9 cellular contexts compared by ENCODE assay signal in genomic region chr10:418894-419293, GRCh38.
"Had no signal": no experiment of that assay in that cellular context is flagged by ENCODE, and none has a peak within 500 bp of the region (broad histone marks: within the 10 kb centered on the region; RNA-seq: fewer than 3 reads in every experiment).

No MANE protein-coding gene starts in this region.

- H3K4me3 ChIP-seq: GM23248, GM23338, HAP-1 had no signal

- H3K27ac ChIP-seq: GM23248 had no signal

- H3K36me3 ChIP-seq: HAP-1 had no signal

- H3K9me3 ChIP-seq: HAP-1 had no signal

- FAIRE-seq: H54 had no signal

- H3K9ac ChIP-seq: GM23248 had no signal

- H3K4me2 ChIP-seq: GM23338 had no signal

- H3K4me1 ChIP-seq: HAP-1 had no signal

- H2AFZ ChIP-seq: GM23248, GM23338 had no signal

- DNase-seq: GM23248, GOT3, H7, H9, HCEC 1CT, HFFc6 had no signal
